In genomic region chr15:56227780-56228179, GRCh38 we compare ENCODE assay signal across 26 cellular contexts. TPM values are rescaled to one million over a fixed set of nuclear protein-coding genes. Genes with fewer than 3 reads are reported as not detected.
DNase-seq lines count a peak whose midpoint lies in the region; ATAC-seq and TF ChIP-seq lines count a peak whose summit lies in the region.
"Had no signal": no experiment of that assay in that cellular context is flagged by ENCODE, and none has a peak within 500 bp of the region (broad histone marks: within the 10 kb centered on the region; RNA-seq: fewer than 3 reads in every experiment).

No MANE protein-coding gene starts in this region.

- no peaks in the 10 kb centered on the region for H3K27me3 ChIP-seq in psoas muscle (ENCODE audit: insufficient read depth in 3 of 3, low read length in 2 of 3)
- no peaks in the 10 kb centered on the region for H3K27me3 ChIP-seq in osteoblast (ENCODE audit: insufficient read depth, low read length)
- H3K27me3 ChIP-seq: BE2C, BLaER1 had no signal

- no peak overlapping the region for H3K4me2 ChIP-seq in osteoblast (ENCODE audit: insufficient read depth, low read length)
- H3K4me2 ChIP-seq: BLaER1 had no signal

- peaks cover 51% of the 10 kb centered on the region for H3K9me3 Mint-ChIP-seq in activated naive CD8-positive, alpha-beta T cell treated with anti-CD3 and anti-CD28 coated beads for 36 hours
- peaks cover 76% of the 10 kb centered on the region for H3K9me3 Mint-ChIP-seq in activated naive CD8-positive, alpha-beta T cell treated with anti-CD3 and anti-CD28 coated beads, Interleukin-2, amount 50 U/mL, for 24 hours
- peaks cover 19% of the 10 kb centered on the region for H3K9me3 Mint-ChIP-seq in central memory CD8-positive, alpha-beta T cell

- TF ChIP-seq CTCF in HEK293 (tag by site-specific recombination; IDR thresholded peaks at IDR 0.05), result no peak
- TF ChIP-seq CTCF in psoas muscle (IDR thresholded peaks at IDR 0.05), result no peak
- no peak for TF ChIP-seq CTCF in osteoblast (IDR thresholded peaks at IDR 0.05; ENCODE audit: extremely low read depth, low read depth, low read length)

- no peak overlapping the region for H3K4me3 ChIP-seq in HEK293 (ENCODE audit: low read depth, low read length)
- H3K4me3 ChIP-seq in psoas muscle, result no peak overlapping the region
- H3K4me3 ChIP-seq in osteoblast (ENCODE audit: insufficient read depth, low read length), result no peak overlapping the region
- H3K4me3 ChIP-seq: BLaER1, GM12878 had no signal

- H3K36me3 ChIP-seq in HEK293 (ENCODE audit: control insufficient read depth in 2 of 2, insufficient read depth in 1 of 2, low read length in 2 of 2) (peaks cover 0 to 3% of the 10 kb centered on the region in 2 experiments; a peak in 2 of 3 replicates), psoas muscle (ENCODE audit: insufficient read depth in 1 of 2, low read depth in 1 of 2) (peaks cover 0 to 17% of the 10 kb centered on the region in 2 donors), osteoblast (ENCODE audit: insufficient read depth, low read length) (peaks cover 14% of the 10 kb centered on the region)

- 98 to 99% (median 99%) methylated on average over 2 of the region's 2 CpGs for WGBS in psoas muscle, 3 donors

- no peaks in the 10 kb centered on the region for H3K4me1 ChIP-seq in HEK293 (ENCODE audit: control insufficient read depth, insufficient read depth, low read length)
- no peaks in the 10 kb centered on the region for H3K4me1 ChIP-seq in psoas muscle
- H3K4me1 ChIP-seq in osteoblast (ENCODE audit: insufficient read depth, low read length), result no peaks in the 10 kb centered on the region
- H3K4me1 ChIP-seq: BE2C, BLaER1 had no signal

- peak overlapping the region; percentile 38 for H3K27ac Mint-ChIP-seq in activated naive CD8-positive, alpha-beta T cell treated with anti-CD3 and anti-CD28 coated beads for 36 hours
- no peak overlapping the region for H3K27ac Mint-ChIP-seq in activated naive CD8-positive, alpha-beta T cell treated with anti-CD3 and anti-CD28 coated beads, Interleukin-2, amount 50 U/mL, for 24 hours
- H3K27ac Mint-ChIP-seq in central memory CD8-positive, alpha-beta T cell (ENCODE audit: low read depth), result peak overlapping the region; percentile 21
- H3K27ac Mint-ChIP-seq: CD14-positive monocyte; CD4-positive, alpha-beta memory T cell; CD8-positive, alpha-beta memory T cell had no signal

- DNase-seq in activated naive CD8-positive, alpha-beta T cell treated with anti-CD3 and anti-CD28 coated beads for 36 hours, result no peak
- no peak for DNase-seq in activated naive CD8-positive, alpha-beta T cell treated with anti-CD3 and anti-CD28 coated beads, Interleukin-2, amount 50 U/mL, for 24 hours
- DNase-seq in OCI-M1 (lab: John Stamatoyannopoulos, UW) (peak; percentile 53), psoas muscle (no peak), iPS-NIHi11 (ENCODE audit: low spot score) (no peak), osteoblast (ENCODE audit: insufficient read length, low spot score, missing footprints) (no peak)
- no peak for DNase-seq in central memory CD8-positive, alpha-beta T cell (ENCODE audit: low spot score in 2 of 2)
- DNase-seq: 8988T; ACHN; BE2C; C1 segment of cervical spinal cord; CD4-positive, alpha-beta memory T cell; CD4-positive, CD25-positive, alpha-beta regulatory T cell; CD8-positive, alpha-beta memory T cell; COR-L47; DMS 273 treated with DMSO at 0.1 percent for 48 hours; DMS153; DMS53; DMS79; DND-41; EL; GDM1 had no signal

- CTCF ChIA-PET in HEK293 (lab: Yijun Ruan, JAX), result interaction anchor here (0.6 to 0.7 kb wide), 3 partner anchors 10 to 203 kb away, joined by 3 read pairs; no protein-coding TSS in a partner anchor

- H3K27ac ChIP-seq in HEK293 (ENCODE audit: extremely low read depth, low read depth, low read length), result no peak overlapping the region
- H3K27ac ChIP-seq in psoas muscle, result no peak overlapping the region
- no peak overlapping the region for H3K27ac ChIP-seq in osteoblast (ENCODE audit: low read depth, low read length)
- H3K27ac ChIP-seq: BLaER1 had no signal

- H4K20me1 ChIP-seq in osteoblast (ENCODE audit: insufficient read depth, low read length), result peaks cover 15% of the 10 kb centered on the region
- H4K20me1 ChIP-seq: BLaER1 had no signal

- H3K36me3 Mint-ChIP-seq in activated naive CD8-positive, alpha-beta T cell treated with anti-CD3 and anti-CD28 coated beads for 36 hours, result peaks cover 81% of the 10 kb centered on the region
- H3K36me3 Mint-ChIP-seq in activated naive CD8-positive, alpha-beta T cell treated with anti-CD3 and anti-CD28 coated beads, Interleukin-2, amount 50 U/mL, for 24 hours (ENCODE audit: low read depth), result peaks cover 71% of the 10 kb centered on the region
- peaks cover 5% of the 10 kb centered on the region for H3K36me3 Mint-ChIP-seq in central memory CD8-positive, alpha-beta T cell (ENCODE audit: insufficient read depth)

- H3K79me2 ChIP-seq in osteoblast (ENCODE audit: insufficient read depth, low read length), result peaks cover 85% of the 10 kb centered on the region

- H3K9me3 ChIP-seq in HEK293 (ENCODE audit: control insufficient read depth, insufficient read depth, low read depth, low read length), result no peaks in the 10 kb centered on the region
- peaks cover 34% of the 10 kb centered on the region for H3K9me3 ChIP-seq in psoas muscle
- H3K9me3 ChIP-seq in osteoblast (ENCODE audit: low read depth, low read length), result peaks cover 7% of the 10 kb centered on the region
- H3K9me3 ChIP-seq: BE2C had no signal

- POLR2A ChIA-PET in HEK293 (lab: Yijun Ruan, JAX), result no interaction called here

- H3K4me3 Mint-ChIP-seq in activated naive CD8-positive, alpha-beta T cell treated with anti-CD3 and anti-CD28 coated beads for 36 hours, result no peak overlapping the region
- no peak overlapping the region for H3K4me3 Mint-ChIP-seq in activated naive CD8-positive, alpha-beta T cell treated with anti-CD3 and anti-CD28 coated beads, Interleukin-2, amount 50 U/mL, for 24 hours
- no peak overlapping the region for H3K4me3 Mint-ChIP-seq in central memory CD8-positive, alpha-beta T cell
- H3K4me3 Mint-ChIP-seq: CD14-positive monocyte; CD4-positive, CD25-positive, alpha-beta regulatory T cell; CD8-positive, alpha-beta memory T cell had no signal

- intact Hi-C loops in psoas muscle (cut with DNase I), result no loop called here

- no peaks in the 10 kb centered on the region for H3K27me3 Mint-ChIP-seq in activated naive CD8-positive, alpha-beta T cell treated with anti-CD3 and anti-CD28 coated beads for 36 hours
- no peaks in the 10 kb centered on the region for H3K27me3 Mint-ChIP-seq in activated naive CD8-positive, alpha-beta T cell treated with anti-CD3 and anti-CD28 coated beads, Interleukin-2, amount 50 U/mL, for 24 hours
- H3K27me3 Mint-ChIP-seq in central memory CD8-positive, alpha-beta T cell, result no peaks in the 10 kb centered on the region
- H3K27me3 Mint-ChIP-seq: CD4-positive, alpha-beta memory T cell; CD4-positive, CD25-positive, alpha-beta regulatory T cell; CD8-positive, alpha-beta memory T cell had no signal

- no peak overlapping the region for H2AFZ ChIP-seq in osteoblast (ENCODE audit: low read length)

- no peak for ATAC-seq in activated naive CD8-positive, alpha-beta T cell treated with anti-CD3 and anti-CD28 coated beads, Interleukin-2, amount 50 U/mL, for 24 hours
- no peak for ATAC-seq in central memory CD8-positive, alpha-beta T cell (replicated peaks; ENCODE audit: extremely low read depth, poor library complexity, severe bottlenecking)
- ATAC-seq in psoas muscle, result no peak
- ATAC-seq: GM12878 had no signal

- peaks cover 6% of the 10 kb centered on the region for H3K4me1 Mint-ChIP-seq in activated naive CD8-positive, alpha-beta T cell treated with anti-CD3 and anti-CD28 coated beads for 36 hours
- H3K4me1 Mint-ChIP-seq in activated naive CD8-positive, alpha-beta T cell treated with anti-CD3 and anti-CD28 coated beads, Interleukin-2, amount 50 U/mL, for 24 hours, result peaks cover 9% of the 10 kb centered on the region
- peaks cover 28% of the 10 kb centered on the region for H3K4me1 Mint-ChIP-seq in central memory CD8-positive, alpha-beta T cell
- H3K4me1 Mint-ChIP-seq: CD14-positive monocyte had no signal

TF ChIP-seq in HEK293, 187 proteins besides CTCF, POLR2A, EP300 and RAD21:
- TF ChIP-seq ZNF670 (tag by site-specific recombination; IDR thresholded peaks at IDR 0.05; ENCODE audit: low read depth) (no peak), SETDB1 (IDR thresholded peaks at IDR 0.05; ENCODE audit: insufficient read length, low read length) (peak; percentile 71), ZFP69B (tag by site-specific recombination; IDR thresholded peaks at IDR 0.05) (no peak), ZNF433 (tag by site-specific recombination; IDR thresholded peaks at IDR 0.05; ENCODE audit: low read depth) (no peak), PRDM1 (tag by site-specific recombination; IDR thresholded peaks at IDR 0.05) (peak; percentile 66), ZNF404 (tag by site-specific recombination; IDR thresholded peaks at IDR 0.05) (no peak)
- TF ChIP-seq, protein P1, sequence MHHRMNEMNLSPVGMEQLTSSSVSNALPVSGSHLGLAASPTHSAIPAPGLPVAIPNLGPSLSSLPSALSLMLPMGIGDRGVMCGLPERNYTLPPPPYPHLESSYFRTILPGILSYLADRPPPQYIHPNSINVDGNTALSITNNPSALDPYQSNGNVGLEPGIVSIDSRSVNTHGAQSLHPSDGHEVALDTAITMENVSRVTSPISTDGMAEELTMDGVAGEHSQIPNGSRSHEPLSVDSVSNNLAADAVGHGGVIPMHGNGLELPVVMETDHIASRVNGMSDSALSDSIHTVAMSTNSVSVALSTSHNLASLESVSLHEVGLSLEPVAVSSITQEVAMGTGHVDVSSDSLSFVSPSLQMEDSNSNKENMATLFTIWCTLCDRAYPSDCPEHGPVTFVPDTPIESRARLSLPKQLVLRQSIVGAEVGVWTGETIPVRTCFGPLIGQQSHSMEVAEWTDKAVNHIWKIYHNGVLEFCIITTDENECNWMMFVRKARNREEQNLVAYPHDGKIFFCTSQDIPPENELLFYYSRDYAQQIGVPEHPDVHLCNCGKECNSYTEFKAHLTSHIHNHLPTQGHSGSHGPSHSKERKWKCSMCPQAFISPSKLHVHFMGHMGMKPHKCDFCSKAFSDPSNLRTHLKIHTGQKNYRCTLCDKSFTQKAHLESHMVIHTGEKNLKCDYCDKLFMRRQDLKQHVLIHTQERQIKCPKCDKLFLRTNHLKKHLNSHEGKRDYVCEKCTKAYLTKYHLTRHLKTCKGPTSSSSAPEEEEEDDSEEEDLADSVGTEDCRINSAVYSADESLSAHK (tag by site-specific recombination; IDR thresholded peaks at IDR 0.05), result no peak

RNA-seq across cellular contexts. Expression of gene RFX7, which starts 15.9 kb away (rescaled TPM):
- total RNA-seq in activated naive CD8-positive, alpha-beta T cell treated with anti-CD3 and anti-CD28 coated beads for 36 hours, result 10 to 100 TPM; 28.6 to 30.5 TPM
- total RNA-seq in psoas muscle, result 10 to 100 TPM; 11.8 to 17.6 (median 14.3) TPM
- 1 to 10 TPM in 2 of 3 donors, under 1 TPM in 1; 0.83 to 6.1 (median 2.2) TPM for polyA plus RNA-seq in psoas muscle
- total RNA-seq in osteoblast, result 7.6 and 8.5 TPM in 2 replicates
